In genomic region chr2:149587950-149588487, GRCh38 we compare ENCODE assay signal across 8 cellular contexts. TPM values are rescaled to one million over a fixed set of nuclear protein-coding genes. Genes with fewer than 3 reads are reported as not detected.
DNase-seq lines count a peak whose midpoint lies in the region; ATAC-seq and TF ChIP-seq lines count a peak whose summit lies in the region.

No MANE protein-coding gene starts in this region.

- intact Hi-C loops in OCI-LY7 (cut with micrococcal nuclease; ENCODE audit: unreplicated experiment), result loop anchor here (2.0 to 10.0 kb wide), 4 partner anchors 711 to 1827 kb away; partner anchors contain the start of genes EPC2, KIF5C, MBD5 and ORC4
- intact Hi-C loops in sigmoid colon (cut with DNase I), result loop anchor here (5.0 to 10.0 kb wide), 2 partner anchors 579 to 943 kb away; partner anchors contain the start of gene EPC2

- peak; percentile 40 for ATAC-seq in GM18517 (IDR thresholded peaks at IDR 0.05; ENCODE audit: unreplicated experiment)

- POLR2A ChIA-PET in OCI-LY7 (lab: Charles Lee), result interaction anchor here (0.5 to 1.9 kb wide), 3 partner anchors 10 to 1889 kb away, joined by 3 to 10 read pairs (median 3); no protein-coding TSS in a partner anchor

- TF ChIP-seq EP300 in sigmoid colon (IDR thresholded peaks at IDR 0.05), result no peak

- CTCF ChIA-PET in OCI-LY7 (lab: Charles Lee; ENCODE audit: unreplicated experiment), result no interaction called here

- no peaks in the 10 kb centered on the region for H3K9me3 ChIP-seq in HAP-1
- H3K9me3 ChIP-seq in OCI-LY7 (ENCODE audit: low read length), result 0 out of 2 replicates have a peak, but pooled peaks cover 4% of the 10 kb centered on the region
- H3K9me3 ChIP-seq in sigmoid colon, result no peaks in the 10 kb centered on the region

- peak overlapping the region; percentile 69 for H3K4me2 ChIP-seq in OCI-LY7 (ENCODE audit: low read length)

- peaks cover 16% of the 10 kb centered on the region for H3K4me1 ChIP-seq in HAP-1
- H3K4me1 ChIP-seq in OCI-LY7 (ENCODE audit: insufficient read depth, low read length, poor library complexity, severe bottlenecking), result peaks cover 20% of the 10 kb centered on the region
- peaks cover 0 to 37% (median 26%) of the 10 kb centered on the region in 4 donors for H3K4me1 ChIP-seq in sigmoid colon

- peak overlapping the region; percentile 70 for H3K4me3 ChIP-seq in HAP-1
- H3K4me3 ChIP-seq in OCI-LY7 (ENCODE audit: low read depth, low read length, poor library complexity, severe bottlenecking), result peak overlapping the region; percentile 94
- peak overlapping the region; percentile 74 to 82 (median 75) for H3K4me3 ChIP-seq in sigmoid colon

- H4K20me1 ChIP-seq in OCI-LY7 (ENCODE audit: insufficient read depth, low read length), result peaks cover 2% of the 10 kb centered on the region; the same call in 1 of the 2 replicates

- in situ Hi-C loops in HAP-1 (cut with MboI; ENCODE audit: low sequenced_read_pairs), result no loop called here

- TF ChIP-seq CTCF in OCI-LY7 (conservative IDR thresholded peaks at IDR 0.05; ENCODE audit: low read length) (no peak), sigmoid colon (IDR thresholded peaks at IDR 0.05) (no peak)

- peak overlapping the region; percentile 96 for H2AFZ ChIP-seq in OCI-LY7 (ENCODE audit: low read length)

- no peaks in the 10 kb centered on the region for H3K9me2 ChIP-seq in OCI-LY7 (ENCODE audit: insufficient read depth, low read length)

- DNase-seq in HAP-1 (ENCODE audit: low spot score in 2 of 2), result no peak
- no peak for DNase-seq in OCI-LY7 (ENCODE audit: low spot score)
- DNase-seq in epithelial cell of prostate (ENCODE audit: low read depth, low spot score), result no peak
- DNase-seq in sigmoid colon, result no peak
- no peak for DNase-seq in stimulated activated naive CD4-positive, alpha-beta T cell treated with Interleukin-2 at 50 U/mL for 16 hours (lab: John Stamatoyannopoulos, UW)
- no peak for DNase-seq in activated gamma-delta T cell treated with Interleukin-2 at 50 U/mL for 16 hours
- no peak for DNase-seq in kidney tubule cell (ENCODE audit: low spot score)

- H3K27me3 ChIP-seq in HAP-1 (ENCODE audit: low read depth) (no peaks in the 10 kb centered on the region), sigmoid colon (no peaks in the 10 kb centered on the region)

- H3K27ac ChIP-seq in OCI-LY7 (ENCODE audit: low read depth, low read length, poor library complexity, severe bottlenecking) (no peak overlapping the region), epithelial cell of prostate (peak overlapping the region; percentile 91), sigmoid colon (peak overlapping the region; percentile 87 to 95 (median 94))

- 47 to 60% methylated on average over 10 of the region's 10 CpGs for WGBS in sigmoid colon, 2 donors

- peaks cover 6% of the 10 kb centered on the region for H3K36me3 ChIP-seq in HAP-1 (replicated peaks)
- peaks cover 31% of the 10 kb centered on the region for H3K36me3 ChIP-seq in OCI-LY7 (ENCODE audit: insufficient read depth, low read length)
- H3K36me3 ChIP-seq in sigmoid colon, result peaks cover 0 to 7% (median 0%) of the 10 kb centered on the region in 4 donors

- no TSS peak for BruUV-seq in OCI-LY7 (replicated peaks; lab: Mats Ljungman, UMichigan)

- TF ChIP-seq POLR2A in sigmoid colon (IDR thresholded peaks at IDR 0.05), result no peak

- H3K79me2 ChIP-seq in OCI-LY7 (ENCODE audit: insufficient read depth, low read depth, low read length), result peaks cover 42% of the 10 kb centered on the region

RNA-seq across cellular contexts. Expression of gene MMADHC, which starts 0.4 kb away (rescaled TPM):
- 68.5 and 73.6 TPM in 2 replicates for total RNA-seq in OCI-LY7 (2014; rRNA removed; shearing (Covaris generic))
- total RNA-seq in OCI-LY7 (2022), result 103 and 115 TPM in 2 replicates
- 100 to 1,000 TPM in 3 of 4 donors, 10 to 100 TPM in 1; 77.8 to 172 (median 138) TPM for total RNA-seq in sigmoid colon
- polyA plus RNA-seq in sigmoid colon, result 100 to 1,000 TPM in 2 of 3 donors, 10 to 100 TPM in 1; 71.6 to 175 (median 127) TPM
